Comparison of ENCODE assay signal across 7 cellular contexts in the genomic region with DNA sequence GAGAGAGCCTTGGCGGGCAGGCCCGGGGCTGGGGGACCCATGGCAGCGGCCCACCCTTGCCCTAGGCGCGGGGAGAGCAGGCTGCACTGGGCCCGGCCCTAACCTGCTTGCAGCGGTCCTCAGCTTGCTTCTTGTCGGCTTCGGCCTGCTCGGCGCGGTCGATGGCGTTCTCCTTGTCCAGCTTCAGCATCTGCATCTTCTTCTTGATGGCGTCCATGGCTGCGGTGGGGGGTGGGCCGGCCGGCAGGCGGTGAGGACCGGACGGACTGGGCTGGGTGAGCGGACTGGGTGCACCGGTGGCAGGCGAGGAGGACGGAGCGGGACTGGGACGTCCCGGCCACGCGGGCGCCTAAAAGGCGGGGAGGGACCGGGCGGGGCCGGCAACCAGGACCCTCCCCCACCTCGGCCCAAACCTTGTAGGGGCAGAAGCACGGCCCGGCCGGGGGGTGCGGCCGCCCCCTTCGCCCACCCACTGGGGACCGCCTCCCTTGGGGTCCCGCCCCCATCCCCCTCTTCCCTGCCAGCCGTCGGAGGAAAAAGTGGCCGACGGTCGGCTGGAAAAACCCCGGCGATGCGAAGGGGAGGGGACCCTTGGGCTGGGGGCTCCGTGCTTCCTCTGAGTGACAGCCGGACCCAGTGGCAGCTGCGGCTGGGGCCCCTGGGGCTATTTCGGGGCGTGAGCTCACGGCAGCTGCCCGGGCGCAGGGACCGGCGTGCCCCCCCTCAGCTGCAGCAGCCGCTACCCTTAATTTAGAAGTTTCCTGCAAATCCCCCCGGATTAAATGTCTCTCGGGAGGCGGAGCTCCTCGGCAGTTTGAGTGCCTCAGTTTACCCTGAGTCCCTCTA. TPM values are rescaled to one million over a fixed set of nuclear protein-coding genes. Genes with fewer than 3 reads are reported as not detected.
DNase-seq lines count a peak whose midpoint lies in the region; ATAC-seq and TF ChIP-seq lines count a peak whose summit lies in the region.

Gene TPM2, minus strand, starts transcription at position 325 of the 846 bp plus-strand sequence. Its CDS starts 108 bp downstream, at position 217.

- no peak for ATAC-seq in HG03095 (IDR thresholded peaks at IDR 0.05; ENCODE audit: unreplicated experiment)

- H3K27ac ChIP-seq in VCaP: peak within 1 kb of the TSS; percentile 86

- H3K9me3 Mint-ChIP-seq in neural crest cell: no peaks in the 10 kb centered on the region

- peak within 1 kb of the TSS; percentile 94 for H3K4me3 Mint-ChIP-seq in neural crest cell

- peaks cover 3% of the 10 kb centered on the region for H3K36me3 Mint-ChIP-seq in neural crest cell (ENCODE audit: low read depth)

- H3K27me3 ChIP-seq in H7 (ENCODE audit: control insufficient read depth, insufficient read depth, low read length): no peaks in the 10 kb centered on the region

- H3K27me3 Mint-ChIP-seq in neural crest cell (ENCODE audit: low read depth): no peaks in the 10 kb centered on the region

- no peak for TF ChIP-seq CTCF in VCaP (conservative IDR thresholded peaks at IDR 0.05)
- no peak for TF ChIP-seq CTCF in fibroblast of the aortic adventitia (IDR thresholded peaks at IDR 0.05; ENCODE audit: insufficient read depth, low read length)
- no peak for TF ChIP-seq CTCF in neural crest cell (conservative IDR thresholded peaks at IDR 0.05)

- peaks cover 41% of the 10 kb centered on the region for H3K4me1 Mint-ChIP-seq in neural crest cell

- H3K4me3 ChIP-seq in H7 (ENCODE audit: insufficient read depth, low read depth, low read length) (peak within 1 kb of the TSS; percentile 92), fibroblast of the aortic adventitia (ENCODE audit: low read depth, low read length) (peak within 1 kb of the TSS; percentile 79)

- peaks cover 20% of the 10 kb centered on the region for H3K36me3 ChIP-seq in H7 (replicated peaks; ENCODE audit: control insufficient read depth, insufficient read depth, low read length)

- DNase-seq in H7 (peak; percentile 95), fibroblast of the aortic adventitia (ENCODE audit: low read depth) (peak; percentile 68), neural crest cell (ENCODE audit: low read depth, low spot score) (peak; percentile 51), NOMO-1 treated with dmso at 0.1 percent for 144 hours (lab: John Stamatoyannopoulos, UW; ENCODE audit: unreplicated experiment) (no peak), HuH-7 (ENCODE audit: low spot score) (no peak)

- H3K27ac Mint-ChIP-seq in neural crest cell (ENCODE audit: unreplicated experiment): peak within 1 kb of the TSS; percentile 71

RNA-seq across cellular contexts. Expression of gene TPM2, which starts in this region (rescaled TPM):
- 117 and 129 TPM in 2 replicates for total RNA-seq in H7 (2014; rRNA removed; shearing (Covaris generic))
- total RNA-seq in fibroblast of the aortic adventitia (ENCODE audit: low replicate concordance) (484 and 2,099 TPM in 2 replicates), neural crest cell (159 and 168 TPM in 2 replicates)

Comparison
In these comparisons a context has a peak if more than half of its experiments do, and no peak if none do; other contexts are left out.
1. DNase-seq: peak in H7 (single experiment), fibroblast of the aortic adventitia (single experiment) and neural crest cell (single experiment); none in NOMO-1 treated with dmso at 0.1 percent for 144 hours (single experiment) and HuH-7 (single experiment).